ENCODE assay signal across 7 cellular contexts in genomic region chr11:23021287-23021863, GRCh38.
DNase-seq lines count a peak whose midpoint lies in the region; ATAC-seq and FAIRE-seq lines count a peak whose summit lies in the region.

No MANE protein-coding gene starts in this region.

- DNase-seq in GM03348 (ENCODE audit: low spot score) = peak; percentile 69
- DNase-seq in HTR-8/SVneo (ENCODE audit: insufficient read length, low spot score) = peak; percentile 45
- DNase-seq in amniotic epithelial cell (ENCODE audit: low read depth) = peak; percentile 15
- peak; percentile 33 for DNase-seq in kidney tubule cell (ENCODE audit: low spot score)
- DNase-seq in KG1 (lab: John Stamatoyannopoulos, UW) = no peak
- DNase-seq in stimulated activated CD8-positive, alpha-beta memory T cell treated with anti-CD3 and anti-CD28 coated beads, Interleukin-4, amount 100 ng/mL, for 48 hours = no peak

- FAIRE-seq in HTR-8/SVneo (lab: Jason Lieb, UNC) = no peak

- peak; percentile 61 for ATAC-seq in GM19455 (IDR thresholded peaks at IDR 0.05; ENCODE audit: unreplicated experiment)

Comparison
In these comparisons a context has a peak if more than half of its experiments do, and no peak if none do; other contexts are left out.
1. DNase-seq: peak in GM03348 (single experiment), HTR-8/SVneo (single experiment), amniotic epithelial cell (single experiment) and kidney tubule cell (single experiment); none in KG1 (single experiment) and stimulated activated CD8-positive, alpha-beta memory T cell treated with anti-CD3 and anti-CD28 coated beads, Interleukin-4, amount 100 ng/mL, for 48 hours (single experiment).